14 cellular contexts compared by ENCODE assay signal in the genomic region with DNA sequence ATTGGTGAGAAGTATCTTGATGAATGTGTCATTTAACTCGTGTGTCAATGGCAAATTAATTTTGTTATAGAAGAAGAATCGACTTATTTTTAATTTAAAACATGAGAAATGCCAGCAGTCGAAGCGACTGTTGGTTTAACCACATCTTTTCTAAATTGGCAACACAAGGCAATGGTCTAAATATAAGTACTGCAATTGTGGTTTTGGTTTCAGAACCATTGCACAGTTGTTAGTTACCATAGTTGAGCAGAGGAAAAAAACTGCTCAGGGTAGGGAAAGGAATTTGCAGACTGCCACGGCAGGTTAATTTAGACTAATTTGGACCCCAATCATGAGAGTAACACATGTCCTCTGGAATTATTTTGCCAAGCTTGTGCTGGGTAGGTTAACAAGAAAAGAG.
DNase-seq lines count a peak whose midpoint lies in the region; ATAC-seq and FAIRE-seq lines count a peak whose summit lies in the region.
"Had no signal": no experiment of that assay in that cellular context is flagged by ENCODE, and none has a peak within 500 bp of the region (broad histone marks: within the 10 kb centered on the region; RNA-seq: fewer than 3 reads in every experiment).

No MANE protein-coding gene starts in this region.

- no peak overlapping the region for H3K9ac ChIP-seq in Karpas-422 (ENCODE audit: low read length)

- H4K20me1 ChIP-seq in Karpas-422 (ENCODE audit: insufficient read depth, low read depth, low read length) = no peaks in the 10 kb centered on the region

- H3K36me3 ChIP-seq in Karpas-422 (ENCODE audit: insufficient read depth, low read length) = no peaks in the 10 kb centered on the region

- FAIRE-seq in urothelium cell line (lab: Jason Lieb, UNC) = no peak
- FAIRE-seq: GM19239 had no signal

- H2AFZ ChIP-seq in Karpas-422 (ENCODE audit: low read length) = 0 out of 2 replicates have a peak overlapping the region, but pooled peaks have one; percentile 12

- no peak overlapping the region for H3K4me3 Mint-ChIP-seq in activated CD4-positive, alpha-beta T cell treated with anti-CD3 and anti-CD28 coated beads, Interleukin-2, amount 10 ng/mL, durations not matched to agents 7 days and 5 days
- H3K4me3 Mint-ChIP-seq in activated T-helper 2 cell treated with anti-CD3 and anti-CD28 coated beads, Interferon-gamma antibody, Interleukin-2, Interleukin-4, amounts not matched to agents 10 μg/mL and 5 μg/mL and 100 μg/mL, durations not matched to agents 14 hours and 24 hours and 36 hours (ENCODE audit: low read depth) = no peak overlapping the region
- H3K4me3 Mint-ChIP-seq in stimulated activated effector memory CD8-positive, alpha-beta T cell treated with anti-CD3 and anti-CD28 coated beads, Interleukin-12 subunit alpha, Interleukin-12 subunit beta, amount 100 ng/mL, for 72 hours = peak overlapping the region; percentile 9
- H3K4me3 Mint-ChIP-seq: central memory CD8-positive, alpha-beta T cell had no signal

- peaks cover 42% of the 10 kb centered on the region for H3K4me1 Mint-ChIP-seq in activated CD4-positive, alpha-beta T cell treated with anti-CD3 and anti-CD28 coated beads, Interleukin-2, amount 10 ng/mL, durations not matched to agents 7 days and 5 days
- peaks cover 49% of the 10 kb centered on the region for H3K4me1 Mint-ChIP-seq in activated T-helper 2 cell treated with anti-CD3 and anti-CD28 coated beads, Interferon-gamma antibody, Interleukin-2, Interleukin-4, amounts not matched to agents 10 μg/mL and 5 μg/mL and 100 μg/mL, durations not matched to agents 14 hours and 24 hours and 36 hours (ENCODE audit: low read depth)
- peaks cover 43% of the 10 kb centered on the region for H3K4me1 Mint-ChIP-seq in stimulated activated effector memory CD8-positive, alpha-beta T cell treated with anti-CD3 and anti-CD28 coated beads, Interleukin-12 subunit alpha, Interleukin-12 subunit beta, amount 100 ng/mL, for 72 hours

- peaks cover 56% of the 10 kb centered on the region for H3K4me1 ChIP-seq in Karpas-422 (ENCODE audit: low read length)
- H3K4me1 ChIP-seq: testis had no signal

- H3K27ac Mint-ChIP-seq in activated CD4-positive, alpha-beta T cell treated with anti-CD3 and anti-CD28 coated beads, Interleukin-2, amount 10 ng/mL, durations not matched to agents 7 days and 5 days = no peak overlapping the region
- peak overlapping the region; percentile 64 for H3K27ac Mint-ChIP-seq in activated T-helper 2 cell treated with anti-CD3 and anti-CD28 coated beads, Interferon-gamma antibody, Interleukin-2, Interleukin-4, amounts not matched to agents 10 μg/mL and 5 μg/mL and 100 μg/mL, durations not matched to agents 14 hours and 24 hours and 36 hours
- H3K27ac Mint-ChIP-seq in stimulated activated effector memory CD8-positive, alpha-beta T cell treated with anti-CD3 and anti-CD28 coated beads, Interleukin-12 subunit alpha, Interleukin-12 subunit beta, amount 100 ng/mL, for 72 hours = no peak overlapping the region
- H3K27ac Mint-ChIP-seq: IgD-negative memory B cell had no signal

- H3K4me3 ChIP-seq in Karpas-422 (ENCODE audit: low read length) = no peak overlapping the region
- H3K4me3 ChIP-seq: testis had no signal

- POLR2A ChIA-PET in activated CD4-positive, alpha-beta T cell treated with anti-CD3 and anti-CD28 coated beads, Interleukin-2, amount 10 ng/mL, durations not matched to agents 7 days and 5 days (lab: Charles Lee) = no interaction called here

- no peaks in the 10 kb centered on the region for H3K27me3 ChIP-seq in Karpas-422 (ENCODE audit: low read length)
- H3K27me3 ChIP-seq: testis had no signal

- peaks cover 4% of the 10 kb centered on the region for H3K27me3 Mint-ChIP-seq in activated CD4-positive, alpha-beta T cell treated with anti-CD3 and anti-CD28 coated beads, Interleukin-2, amount 10 ng/mL, durations not matched to agents 7 days and 5 days
- no peaks in the 10 kb centered on the region for H3K27me3 Mint-ChIP-seq in activated T-helper 2 cell treated with anti-CD3 and anti-CD28 coated beads, Interferon-gamma antibody, Interleukin-2, Interleukin-4, amounts not matched to agents 10 μg/mL and 5 μg/mL and 100 μg/mL, durations not matched to agents 14 hours and 24 hours and 36 hours (ENCODE audit: low read depth)
- H3K27me3 Mint-ChIP-seq: central memory CD8-positive, alpha-beta T cell had no signal

- peak; percentile 19 for DNase-seq in activated CD4-positive, alpha-beta T cell treated with anti-CD3 and anti-CD28 coated beads, Interleukin-2, amount 10 ng/mL, durations not matched to agents 7 days and 5 days
- DNase-seq in activated CD4-positive, alpha-beta T cell treated with anti-CD3 and anti-CD28 coated beads, Interleukin-2, amount 50 U/mL, for 4 hours = no peak
- peak; percentile 54 for DNase-seq in Karpas-422
- no peak for DNase-seq in activated T-helper 2 cell treated with anti-CD3 and anti-CD28 coated beads, Interferon-gamma antibody, Interleukin-2, Interleukin-4, amounts not matched to agents 10 μg/mL and 5 μg/mL and 100 μg/mL, durations not matched to agents 14 hours and 24 hours and 36 hours (ENCODE audit: low spot score)
- no peak for DNase-seq in stimulated activated effector memory CD8-positive, alpha-beta T cell treated with anti-CD3 and anti-CD28 coated beads, Interleukin-12 subunit alpha, Interleukin-12 subunit beta, amount 100 ng/mL, for 72 hours (ENCODE audit: low spot score in 2 of 2)
- DNase-seq in urothelium cell line (ENCODE audit: low spot score) = no peak
- DNase-seq: NCI-H510A treated with DMSO at 0.1 percent for 48 hours, occipital lobe, testis had no signal

- no peaks in the 10 kb centered on the region for H3K79me2 ChIP-seq in Karpas-422 (ENCODE audit: low read length)

- peak; percentile 85 for ATAC-seq in stimulated activated effector memory CD8-positive, alpha-beta T cell treated with anti-CD3 and anti-CD28 coated beads, Interleukin-12 subunit alpha, Interleukin-12 subunit beta, amount 100 ng/mL, for 72 hours
- no peak for ATAC-seq in HG02973 (IDR thresholded peaks at IDR 0.05; ENCODE audit: unreplicated experiment)
- no peak for ATAC-seq in GM21737 (IDR thresholded peaks at IDR 0.05; ENCODE audit: unreplicated experiment)

- no peaks in the 10 kb centered on the region for H3K9me2 ChIP-seq in Karpas-422 (replicated peaks; ENCODE audit: insufficient read depth, low read length)

- H3K9me3 ChIP-seq in Karpas-422 (ENCODE audit: low read length) = no peaks in the 10 kb centered on the region
- H3K9me3 ChIP-seq: testis had no signal

- H3K9me3 Mint-ChIP-seq in activated CD4-positive, alpha-beta T cell treated with anti-CD3 and anti-CD28 coated beads, Interleukin-2, amount 10 ng/mL, durations not matched to agents 7 days and 5 days = peaks cover 23% of the 10 kb centered on the region
- peaks cover 38% of the 10 kb centered on the region for H3K9me3 Mint-ChIP-seq in activated T-helper 2 cell treated with anti-CD3 and anti-CD28 coated beads, Interferon-gamma antibody, Interleukin-2, Interleukin-4, amounts not matched to agents 10 μg/mL and 5 μg/mL and 100 μg/mL, durations not matched to agents 14 hours and 24 hours and 36 hours
- peaks cover 2% of the 10 kb centered on the region for H3K9me3 Mint-ChIP-seq in stimulated activated effector memory CD8-positive, alpha-beta T cell treated with anti-CD3 and anti-CD28 coated beads, Interleukin-12 subunit alpha, Interleukin-12 subunit beta, amount 100 ng/mL, for 72 hours
- H3K9me3 Mint-ChIP-seq: central memory CD8-positive, alpha-beta T cell had no signal

- H3K36me3 Mint-ChIP-seq in activated CD4-positive, alpha-beta T cell treated with anti-CD3 and anti-CD28 coated beads, Interleukin-2, amount 10 ng/mL, durations not matched to agents 7 days and 5 days (ENCODE audit: low read depth) = peaks cover 19% of the 10 kb centered on the region
- peaks cover 33% of the 10 kb centered on the region for H3K36me3 Mint-ChIP-seq in activated T-helper 2 cell treated with anti-CD3 and anti-CD28 coated beads, Interferon-gamma antibody, Interleukin-2, Interleukin-4, amounts not matched to agents 10 μg/mL and 5 μg/mL and 100 μg/mL, durations not matched to agents 14 hours and 24 hours and 36 hours (ENCODE audit: low read depth)
- no peaks in the 10 kb centered on the region for H3K36me3 Mint-ChIP-seq in stimulated activated effector memory CD8-positive, alpha-beta T cell treated with anti-CD3 and anti-CD28 coated beads, Interleukin-12 subunit alpha, Interleukin-12 subunit beta, amount 100 ng/mL, for 72 hours

- H3K4me2 ChIP-seq in Karpas-422 (ENCODE audit: low read depth, low read length, poor library complexity, severe bottlenecking) = peak overlapping the region; percentile 52

- intact Hi-C loops in activated T-helper 2 cell treated with anti-CD3 and anti-CD28 coated beads, Interferon-gamma antibody, Interleukin-2, Interleukin-4, amounts not matched to agents 10 μg/mL and 5 μg/mL and 100 μg/mL, durations not matched to agents 14 hours and 24 hours and 36 hours (cut with micrococcal nuclease) = no loop called here

- CTCF ChIA-PET in activated CD4-positive, alpha-beta T cell treated with anti-CD3 and anti-CD28 coated beads, Interleukin-2, amount 10 ng/mL, durations not matched to agents 7 days and 5 days (lab: Charles Lee) = interaction anchor here (1.0 kb wide), 1 partner anchor 29 kb away, joined by 3 read pairs; no protein-coding TSS in a partner anchor

- H3K27ac ChIP-seq in Karpas-422 (ENCODE audit: low read length) = no peak overlapping the region
- H3K27ac ChIP-seq: testis had no signal

Comparison
In these comparisons a context has a peak if more than half of its experiments do, and no peak if none do; other contexts are left out.
1. DNase-seq: peak in activated CD4-positive, alpha-beta T cell treated with anti-CD3 and anti-CD28 coated beads, Interleukin-2, amount 10 ng/mL, durations not matched to agents 7 days and 5 days (single experiment) and Karpas-422 (single experiment); none in activated CD4-positive, alpha-beta T cell treated with anti-CD3 and anti-CD28 coated beads, Interleukin-2, amount 50 U/mL, for 4 hours (0 of 2), activated T-helper 2 cell treated with anti-CD3 and anti-CD28 coated beads, Interferon-gamma antibody, Interleukin-2, Interleukin-4, amounts not matched to agents 10 μg/mL and 5 μg/mL and 100 μg/mL, durations not matched to agents 14 hours and 24 hours and 36 hours (single experiment), stimulated activated effector memory CD8-positive, alpha-beta T cell treated with anti-CD3 and anti-CD28 coated beads, Interleukin-12 subunit alpha, Interleukin-12 subunit beta, amount 100 ng/mL, for 72 hours (0 of 2) and urothelium cell line (single experiment).